In the genomic region with DNA sequence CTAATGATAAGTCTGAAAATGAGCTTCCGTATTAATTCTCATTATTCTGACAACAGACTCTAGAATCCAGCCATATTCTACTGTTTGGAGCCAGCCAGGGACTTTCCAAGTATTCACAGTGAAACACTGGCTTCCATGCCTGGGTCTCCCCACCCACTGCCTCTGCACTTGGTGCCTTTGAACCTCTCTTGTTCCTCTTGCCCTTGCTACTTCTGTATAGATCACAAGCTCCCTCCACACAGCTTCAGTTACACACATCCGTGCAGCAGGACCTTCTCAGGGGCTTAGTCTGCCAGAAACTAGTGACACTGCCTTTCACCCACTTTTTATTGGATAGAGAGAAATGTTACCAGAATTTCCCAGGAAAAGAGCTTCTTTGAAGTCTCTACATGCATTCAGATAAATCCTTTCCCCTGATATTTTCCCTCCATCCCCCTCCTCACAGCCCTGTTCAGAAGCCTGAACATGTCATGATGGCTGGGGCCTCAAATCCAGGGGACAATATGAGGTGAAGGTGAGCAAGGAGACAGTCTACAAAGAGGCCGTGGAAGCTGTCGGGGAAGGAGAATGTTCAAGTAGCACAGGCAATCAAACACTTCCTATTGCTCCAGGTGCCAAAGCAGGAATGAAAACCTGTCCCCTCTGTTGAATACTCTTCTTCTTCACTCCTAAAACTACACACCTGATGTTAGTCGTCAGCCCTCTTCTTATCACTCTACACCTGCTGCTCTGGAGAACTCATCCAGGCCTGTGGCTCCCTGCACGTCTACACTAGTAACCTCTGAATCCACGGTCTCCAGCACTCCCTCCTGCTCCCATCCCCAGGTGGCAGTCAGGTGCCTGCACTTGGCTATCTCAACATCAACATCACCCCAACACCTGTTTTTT, we compare ENCODE assay signal across 8 cellular contexts. TPM values are rescaled to one million over a fixed set of nuclear protein-coding genes. Genes with fewer than 3 reads are reported as not detected.
DNase-seq lines count a peak whose midpoint lies in the region; ATAC-seq, FAIRE-seq and TF ChIP-seq lines count a peak whose summit lies in the region.

No MANE protein-coding gene starts in this region.

- no peak overlapping the region for H3K4me2 ChIP-seq in K562 (ENCODE audit: insufficient read depth, low read length)

- H3K9ac ChIP-seq in K562 (ENCODE audit: insufficient read depth in 1 of 2, low read depth in 2 of 2, low read length in 2 of 2) = no peak overlapping the region

- TF ChIP-seq POLR2A in K562 (conservative IDR thresholded peaks at IDR 0.05) = no peak

- H3K4me1 ChIP-seq in CD8-positive, alpha-beta memory T cell (ENCODE audit: insufficient read depth, low read length) = no peaks in the 10 kb centered on the region
- H3K4me1 ChIP-seq in K562 (replicated peaks in 1 of 2; ENCODE audit: control insufficient read depth in 2 of 2, insufficient read depth in 2 of 2, low read length in 2 of 2) = no peaks in the 10 kb centered on the region

- TF ChIP-seq RAD21 in K562 (CRISPR knock-in tag; conservative IDR thresholded peaks at IDR 0.05 in 1 of 2, IDR thresholded peaks at IDR 0.05 in 1 of 2) = no peak

- no peaks in the 10 kb centered on the region for H4K20me1 ChIP-seq in K562 (replicated peaks; ENCODE audit: control insufficient read depth, insufficient read depth, low read length)

- DNase-seq in CD8-positive, alpha-beta memory T cell = peak in 1 of 5 donors; percentile 10
- DNase-seq in K562 (ENCODE audit: extremely low read depth in 1 of 4, low spot score in 3 of 4) (no peak), myocyte (ENCODE audit: low read depth) (peak; percentile 16), NCI-H146 (lab: John Stamatoyannopoulos, UW) (no peak), GM19240 (ENCODE audit: insufficient read length, low spot score) (no peak), HuH-7 (ENCODE audit: low spot score) (no peak)

- H3K9me3 ChIP-seq in CD8-positive, alpha-beta memory T cell (ENCODE audit: low read length) = no peaks in the 10 kb centered on the region
- no peaks in the 10 kb centered on the region for H3K9me3 ChIP-seq in K562 (replicated peaks; ENCODE audit: control insufficient read depth, insufficient read depth, low read depth, low read length)

- no peak overlapping the region for H3K27ac ChIP-seq in CD8-positive, alpha-beta memory T cell (ENCODE audit: low read depth, low read length)
- no peak overlapping the region for H3K27ac ChIP-seq in K562 (ENCODE audit: extremely low read depth, low read depth, low read length)

- H3K27me3 ChIP-seq in CD8-positive, alpha-beta memory T cell (ENCODE audit: insufficient read depth, low read length, poor library complexity, severe bottlenecking) = no peaks in the 10 kb centered on the region
- no peaks in the 10 kb centered on the region; a peak in 1 of 5 replicates for H3K27me3 ChIP-seq in K562 (ENCODE audit: control insufficient read depth in 2 of 2, insufficient read depth in 2 of 2, low read length in 2 of 2)

- no TSS peak for BruUV-seq in K562 (replicated peaks; lab: Mats Ljungman, UMichigan)

- FAIRE-seq in K562 (lab: Jason Lieb, UNC) = no peak

- H3K79me2 ChIP-seq in K562 (ENCODE audit: control insufficient read depth, insufficient read depth, low read length) = no peaks in the 10 kb centered on the region

- H3K4me1 Mint-ChIP-seq in CD8-positive, alpha-beta memory T cell = peaks cover 6 to 20% (median 20%) of the 10 kb centered on the region in 3 donors

- TF ChIP-seq EP300 in K562 (IDR thresholded peaks at IDR 0.05; ENCODE audit: low read length) = no peak

- H3K27ac Mint-ChIP-seq in CD8-positive, alpha-beta memory T cell = peak overlapping the region in 7 of 8 donors; percentile 11 to 83 (median 45)

- H3K36me3 Mint-ChIP-seq in CD8-positive, alpha-beta memory T cell = peaks cover 0 to 2% (median 1%) of the 10 kb centered on the region in 3 donors

- ATAC-seq in GM19351 (IDR thresholded peaks at IDR 0.05; ENCODE audit: unreplicated experiment) = peak; percentile 78
- ATAC-seq in HG03342 (IDR thresholded peaks at IDR 0.05; ENCODE audit: unreplicated experiment) = peak; percentile 79
- no peak for ATAC-seq in K562

- intact Hi-C loops in K562 (cut with micrococcal nuclease) = no loop called here

- under 1% methylated on average over 7 of the region's 7 CpGs for WGBS in K562 (ENCODE audit: insufficient coverage, low coverage, missing lambda C conversion rate)

- no peak overlapping the region for H2AFZ ChIP-seq in K562 (ENCODE audit: low read depth, low read length)

- no peak for TF ChIP-seq CTCF in K562 (IDR thresholded peaks at IDR 0.05 in 2 of 3, conservative IDR thresholded peaks at IDR 0.05 in 1 of 3; ENCODE audit: insufficient read depth in 2 of 3, low read depth in 1 of 3, low read length in 3 of 3)

- CTCF ChIA-PET in CD8-positive, alpha-beta memory T cell (lab: Charles Lee) = interaction anchor here (1.4 kb wide), 1 partner anchor 15 kb away, joined by 5 read pairs; no protein-coding TSS in a partner anchor
- CTCF ChIA-PET in K562 (lab: Yijun Ruan, JAX; ENCODE audit: low intra/inter-chr PET ratio) = no interaction called here

- no peaks in the 10 kb centered on the region for H3K36me3 ChIP-seq in CD8-positive, alpha-beta memory T cell (ENCODE audit: insufficient read depth, low read length)
- no peaks in the 10 kb centered on the region for H3K36me3 ChIP-seq in K562 (ENCODE audit: control insufficient read depth, insufficient read depth, low read length)

- H3K27me3 Mint-ChIP-seq in CD8-positive, alpha-beta memory T cell = peaks cover 4 to 8% of the 10 kb centered on the region in 2 donors

- no peaks in the 10 kb centered on the region for H3K9me1 ChIP-seq in K562 (ENCODE audit: control insufficient read depth, insufficient read depth, low read length)

- in situ Hi-C loops in K562 (cut with MboI) = no loop called here

- peaks cover 1% of the 10 kb centered on the region in 5 donors for H3K9me3 Mint-ChIP-seq in CD8-positive, alpha-beta memory T cell

- POLR2A ChIA-PET in CD8-positive, alpha-beta memory T cell (lab: Charles Lee) = no interaction called here
- POLR2A ChIA-PET in K562 (lab: Yijun Ruan, JAX) = interaction anchor here (0.7 to 0.8 kb wide), 2 partner anchors 11 to 197 kb away, joined by 3 read pairs; no protein-coding TSS in a partner anchor

- H3K4me3 Mint-ChIP-seq in CD8-positive, alpha-beta memory T cell = peak overlapping the region in 2 of 7 donors; percentile 4 to 29

- no peak overlapping the region for H3K4me3 ChIP-seq in CD8-positive, alpha-beta memory T cell (ENCODE audit: low read length)
- no peak overlapping the region for H3K4me3 ChIP-seq in K562

RNA-seq across cellular contexts. Expression of a gene that starts 20.1 kb away (rescaled TPM):
- total RNA-seq in CD8-positive, alpha-beta memory T cell = 1 to 10 TPM; 6.7 to 6.9 TPM
- polyA plus RNA-seq in CD8-positive, alpha-beta memory T cell = 12.0 TPM
- total RNA-seq in K562 (2011; cell fraction: chromatin; rRNA removed; ENCODE audit: low replicate concordance) = not detected in 2 replicates
- not detected in 2 replicates for total RNA-seq in K562 (2011; cell fraction: nucleolus; rRNA removed)
- total RNA-seq in K562 (2011; cell fraction: nucleoplasm; rRNA removed) = not detected in 2 replicates
- not detected in 2 replicates for total RNA-seq in K562 (2014; rRNA removed)
- not detected in 2 replicates for total RNA-seq in K562 (2014; rRNA removed; fragmentation: Illumina TruSeq; extraction: Trizol)
- not detected in 2 replicates for total RNA-seq in K562 (2015; rRNA removed; fragmentation: Illumina TruSeq; extraction: Trizol)
- 0.07 TPM in 1 of 2 replicates, not detected in the other for total RNA-seq in K562 (2021)
- polyA plus RNA-seq in K562 (2011; rRNA removed) = not detected in 2 replicates
- not detected in 2 replicates for polyA plus RNA-seq in K562 (2011; cell fraction: cytosol; rRNA removed)
- polyA plus RNA-seq in K562 (2011; cell fraction: nucleus; rRNA removed) = not detected in 2 replicates
- not detected in 2 replicates for polyA plus RNA-seq in K562 (2012)
- not detected in 2 replicates for polyA plus RNA-seq in K562 (2014; fragmentation: Illumina TruSeq; extraction: Trizol)
- not detected for polyA plus RNA-seq in K562 (2014; fragmentation: Nextera tagmentation; extraction: Ambion mirVana)
- polyA plus RNA-seq in K562 (2014; rRNA removed) = not detected in 2 replicates
- polyA minus RNA-seq in K562 (2011; rRNA and poly(A)+ RNA removed) = not detected in 2 replicates
- polyA minus RNA-seq in K562 (2011; cell fraction: cytosol; rRNA and poly(A)+ RNA removed) = not detected in 2 replicates
- polyA minus RNA-seq in K562 (2011; cell fraction: nucleus; rRNA and poly(A)+ RNA removed) = not detected in 2 replicates
- not detected in 2 replicates for total RNA-seq in myocyte
- not detected for polyA plus RNA-seq in myocyte (2012)

RNA-seq across cellular contexts. Expression of a gene that starts 43.9 kb away (rescaled TPM):
- total RNA-seq in CD8-positive, alpha-beta memory T cell = 10 to 100 TPM; 69.8 to 71.7 TPM
- polyA plus RNA-seq in CD8-positive, alpha-beta memory T cell = 156 TPM
- total RNA-seq in K562 (2011; cell fraction: chromatin; rRNA removed; ENCODE audit: low replicate concordance) = not detected in 2 replicates
- not detected in 2 replicates for total RNA-seq in K562 (2011; cell fraction: nucleolus; rRNA removed)
- total RNA-seq in K562 (2011; cell fraction: nucleoplasm; rRNA removed) = not detected in 2 replicates
- 0.23 TPM in 1 of 2 replicates, not detected in the other for total RNA-seq in K562 (2014; rRNA removed)
- total RNA-seq in K562 (2014; rRNA removed; fragmentation: Illumina TruSeq; extraction: Trizol) = 0.55 TPM in 1 of 2 replicates, not detected in the other
- 0.30 and 0.51 TPM in 2 replicates for total RNA-seq in K562 (2015; rRNA removed; fragmentation: Illumina TruSeq; extraction: Trizol)
- 0.60 and 1.2 TPM in 2 replicates for total RNA-seq in K562 (2021)
- 0.05 and 0.74 TPM in 2 replicates for polyA plus RNA-seq in K562 (2011; rRNA removed)
- polyA plus RNA-seq in K562 (2011; cell fraction: cytosol; rRNA removed) = 0.55 and 0.88 TPM in 2 replicates
- polyA plus RNA-seq in K562 (2011; cell fraction: nucleus; rRNA removed) = 0.64 TPM in 1 of 2 replicates, not detected in the other
- 0.75 and 0.79 TPM in 2 replicates for polyA plus RNA-seq in K562 (2012)
- 0.56 and 1.8 TPM in 2 replicates for polyA plus RNA-seq in K562 (2014; fragmentation: Illumina TruSeq; extraction: Trizol)
- under 1 TPM; 0.46 to 0.49 TPM for polyA plus RNA-seq in K562 (2014; fragmentation: Nextera tagmentation; extraction: Ambion mirVana)
- 0.45 and 0.93 TPM in 2 replicates for polyA plus RNA-seq in K562 (2014; rRNA removed)
- 0.21 TPM in 1 of 2 replicates, not detected in the other for polyA minus RNA-seq in K562 (2011; rRNA and poly(A)+ RNA removed)
- not detected in 2 replicates for polyA minus RNA-seq in K562 (2011; cell fraction: cytosol; rRNA and poly(A)+ RNA removed)
- under 0.01 TPM in 1 of 2 replicates, not detected in the other for polyA minus RNA-seq in K562 (2011; cell fraction: nucleus; rRNA and poly(A)+ RNA removed)
- 0.27 and 0.68 TPM in 2 replicates for total RNA-seq in myocyte
- polyA plus RNA-seq in myocyte (2012) = 0.20 TPM

RNA-seq across cellular contexts. Expression of a gene that starts 46.2 kb away (rescaled TPM):
- total RNA-seq in CD8-positive, alpha-beta memory T cell = 10 to 100 TPM; 20.8 to 25.1 TPM
- 178 TPM for polyA plus RNA-seq in CD8-positive, alpha-beta memory T cell
- not detected in 2 replicates for total RNA-seq in K562 (2011; cell fraction: chromatin; rRNA removed; ENCODE audit: low replicate concordance)
- total RNA-seq in K562 (2011; cell fraction: nucleolus; rRNA removed) = not detected in 2 replicates
- 0.76 TPM in 1 of 2 replicates, not detected in the other for total RNA-seq in K562 (2011; cell fraction: nucleoplasm; rRNA removed)
- total RNA-seq in K562 (2014; rRNA removed) (0.68 and 3.0 TPM in 2 replicates), K562 (2014; rRNA removed; fragmentation: Illumina TruSeq; extraction: Trizol) (0.35 and 0.51 TPM in 2 replicates), K562 (2015; rRNA removed; fragmentation: Illumina TruSeq; extraction: Trizol) (0.51 and 0.98 TPM in 2 replicates), K562 (2021) (0.66 and 1.1 TPM in 2 replicates), myocyte (0.19 TPM in 1 of 2 replicates, not detected in the other)
- polyA plus RNA-seq in K562 (2011; rRNA removed) (0.15 and 0.71 TPM in 2 replicates), K562 (2014; fragmentation: Illumina TruSeq; extraction: Trizol) (0.80 and 1.2 TPM in 2 replicates), K562 (2014; fragmentation: Nextera tagmentation; extraction: Ambion mirVana) (under 1 TPM; 0.07 to 0.18 TPM), K562 (2014; rRNA removed) (0.41 and 1.8 TPM in 2 replicates)
- polyA plus RNA-seq in K562 (2011; cell fraction: cytosol; rRNA removed) = 0.22 and 0.86 TPM in 2 replicates
- 0.33 TPM in 1 of 2 replicates, not detected in the other for polyA plus RNA-seq in K562 (2011; cell fraction: nucleus; rRNA removed)
- polyA plus RNA-seq in K562 (2012) = 1.5 and 2.2 TPM in 2 replicates
- polyA minus RNA-seq in K562 (2011; rRNA and poly(A)+ RNA removed) = 0.63 TPM in 1 of 2 replicates, not detected in the other
- not detected in 2 replicates for polyA minus RNA-seq in K562 (2011; cell fraction: cytosol; rRNA and poly(A)+ RNA removed)
- polyA minus RNA-seq in K562 (2011; cell fraction: nucleus; rRNA and poly(A)+ RNA removed) = not detected in 2 replicates
- 0.77 TPM for polyA plus RNA-seq in myocyte (2012)

Comparison
In these comparisons a context has a peak if more than half of its experiments do, and no peak if none do; other contexts are left out.
1. RNA of a gene that starts 43.9 kb away (total RNA-seq): 69.8 to 71.7 TPM in CD8-positive, alpha-beta memory T cell; 0.23 to 1.2 TPM in K562 and 0.27 to 0.68 TPM in myocyte; every median in the first group is over 10 times any median in the second.
2. RNA of a gene that starts 46.2 kb away (total RNA-seq): 20.8 to 25.1 TPM in CD8-positive, alpha-beta memory T cell; 0.35 to 3.0 TPM in K562 and 0.19 TPM in myocyte; every median in the first group is over 4 times any median in the second.